In the genomic region with DNA sequence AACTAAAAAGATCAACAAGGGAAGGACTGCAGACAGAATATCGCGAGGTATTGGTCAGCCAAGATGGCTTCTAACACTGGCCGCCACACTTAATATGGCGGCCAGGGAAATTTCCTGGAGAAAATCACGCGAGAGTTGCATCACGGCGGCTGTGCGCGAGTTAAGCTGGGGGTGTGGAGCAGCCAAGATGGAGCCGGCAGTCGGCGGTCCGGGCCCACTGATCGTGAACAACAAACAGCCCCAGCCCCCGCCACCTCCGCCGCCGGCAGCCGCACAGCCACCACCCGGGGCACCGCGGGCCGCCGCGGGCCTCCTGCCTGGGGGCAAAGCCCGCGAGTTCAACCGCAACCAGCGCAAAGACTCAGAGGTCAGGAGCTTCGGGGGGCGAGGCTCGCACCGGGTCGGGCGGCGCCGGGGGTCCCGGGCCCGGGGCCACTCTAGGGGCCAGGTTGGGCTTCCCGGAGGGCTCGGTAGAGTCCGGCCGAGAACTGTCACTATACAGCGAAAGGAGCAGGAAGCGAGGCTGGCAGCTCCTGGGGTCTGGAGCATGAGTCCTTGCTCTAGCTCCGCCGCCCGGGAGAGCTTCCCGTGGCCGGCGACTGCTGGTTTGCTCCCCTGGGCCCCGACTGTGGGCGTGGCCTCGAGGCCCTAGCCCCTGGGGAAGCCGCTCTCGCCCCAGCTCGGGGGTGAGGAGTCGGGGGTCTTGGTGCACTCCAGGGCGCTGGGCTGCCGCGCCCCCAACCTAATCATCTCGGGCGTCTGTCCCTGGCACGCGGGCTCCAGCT, we compare ENCODE assay signal across 8 cellular contexts. TPM values are rescaled to one million over a fixed set of nuclear protein-coding genes. Genes with fewer than 3 reads are reported as not detected.
DNase-seq lines count a peak whose midpoint lies in the region; TF ChIP-seq lines count a peak whose summit lies in the region.

A gene with protein sequence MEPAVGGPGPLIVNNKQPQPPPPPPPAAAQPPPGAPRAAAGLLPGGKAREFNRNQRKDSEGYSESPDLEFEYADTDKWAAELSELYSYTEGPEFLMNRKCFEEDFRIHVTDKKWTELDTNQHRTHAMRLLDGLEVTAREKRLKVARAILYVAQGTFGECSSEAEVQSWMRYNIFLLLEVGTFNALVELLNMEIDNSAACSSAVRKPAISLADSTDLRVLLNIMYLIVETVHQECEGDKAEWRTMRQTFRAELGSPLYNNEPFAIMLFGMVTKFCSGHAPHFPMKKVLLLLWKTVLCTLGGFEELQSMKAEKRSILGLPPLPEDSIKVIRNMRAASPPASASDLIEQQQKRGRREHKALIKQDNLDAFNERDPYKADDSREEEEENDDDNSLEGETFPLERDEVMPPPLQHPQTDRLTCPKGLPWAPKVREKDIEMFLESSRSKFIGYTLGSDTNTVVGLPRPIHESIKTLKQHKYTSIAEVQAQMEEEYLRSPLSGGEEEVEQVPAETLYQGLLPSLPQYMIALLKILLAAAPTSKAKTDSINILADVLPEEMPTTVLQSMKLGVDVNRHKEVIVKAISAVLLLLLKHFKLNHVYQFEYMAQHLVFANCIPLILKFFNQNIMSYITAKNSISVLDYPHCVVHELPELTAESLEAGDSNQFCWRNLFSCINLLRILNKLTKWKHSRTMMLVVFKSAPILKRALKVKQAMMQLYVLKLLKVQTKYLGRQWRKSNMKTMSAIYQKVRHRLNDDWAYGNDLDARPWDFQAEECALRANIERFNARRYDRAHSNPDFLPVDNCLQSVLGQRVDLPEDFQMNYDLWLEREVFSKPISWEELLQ (plus strand): TSS at position 174 of the 785 bp plus-strand sequence. CDS start 14 bp downstream, at position 188.

- H3K9me3 Mint-ChIP-seq in activated naive CD4-positive, alpha-beta T cell treated with anti-CD3 and anti-CD28 coated beads for 36 hours: no peaks in the 10 kb centered on the region

- intact Hi-C loops in activated naive CD4-positive, alpha-beta T cell treated with anti-CD3 and anti-CD28 coated beads for 36 hours (cut with micrococcal nuclease): loop anchor here (1.0 to 5.0 kb wide), 10 partner anchors 30 to 1287 kb away; a partner anchor contains a TSS

- H3K4me1 Mint-ChIP-seq in activated naive CD4-positive, alpha-beta T cell treated with anti-CD3 and anti-CD28 coated beads for 36 hours (ENCODE audit: low read depth): peaks cover 51% of the 10 kb centered on the region

- H3K4me1 ChIP-seq in suprapubic skin: peaks cover 20% of the 10 kb centered on the region

- no peak for TF ChIP-seq EP300 in suprapubic skin (IDR thresholded peaks at IDR 0.05)

- peak within 1 kb of the TSS; percentile 95 for H3K4me3 ChIP-seq in suprapubic skin

- H3K36me3 Mint-ChIP-seq in activated naive CD4-positive, alpha-beta T cell treated with anti-CD3 and anti-CD28 coated beads for 36 hours (ENCODE audit: low read depth): peaks cover 8% of the 10 kb centered on the region

- H3K27me3 ChIP-seq in suprapubic skin: no peaks in the 10 kb centered on the region

- DNase-seq in GF-D8 (lab: John Stamatoyannopoulos, UW) (peak; percentile 94), HEK293T (ENCODE audit: extremely low spot score) (peak; percentile 96), NAMALWA (ENCODE audit: low spot score) (peak; percentile 98), SK-N-DZ (ENCODE audit: low spot score) (peak; percentile 95), germinal center (ENCODE audit: low spot score) (peak; percentile 89), nucleus accumbens (lab: John Stamatoyannopoulos, UW) (peak; percentile 20 to 92 (median 80)), suprapubic skin (ENCODE audit: low spot score in 2 of 2) (peak; percentile 95 to 96)
- peak; percentile 96 for DNase-seq in activated naive CD4-positive, alpha-beta T cell treated with anti-CD3 and anti-CD28 coated beads for 36 hours

- no peak for TF ChIP-seq CTCF in suprapubic skin (IDR thresholded peaks at IDR 0.05)

- H3K27ac ChIP-seq in suprapubic skin: peak within 1 kb of the TSS; percentile 90

- POLR2A ChIA-PET in HEK293T (lab: Yijun Ruan, JAX): interaction anchor here (0.7 to 2.2 kb wide), 23 partner anchors 10 to 414 kb away, joined by 3 to 18 read pairs (median 4); a partner anchor contains a TSS

- peak within 1 kb of the TSS; percentile 79 for H3K27ac Mint-ChIP-seq in activated naive CD4-positive, alpha-beta T cell treated with anti-CD3 and anti-CD28 coated beads for 36 hours

- under 1% methylated on average over 37 of the region's 66 CpGs for WGBS in suprapubic skin

- peak within 1 kb of the TSS; percentile 91 for H3K4me3 Mint-ChIP-seq in activated naive CD4-positive, alpha-beta T cell treated with anti-CD3 and anti-CD28 coated beads for 36 hours

- H3K36me3 ChIP-seq in suprapubic skin: peaks cover 22% of the 10 kb centered on the region

- peak in 1 of 2 donors; percentile 65 for TF ChIP-seq POLR2A in suprapubic skin (IDR thresholded peaks at IDR 0.05)

- H3K27me3 Mint-ChIP-seq in activated naive CD4-positive, alpha-beta T cell treated with anti-CD3 and anti-CD28 coated beads for 36 hours (ENCODE audit: low read depth): no peaks in the 10 kb centered on the region

- no peaks in the 10 kb centered on the region for H3K9me3 ChIP-seq in suprapubic skin

- CTCF ChIA-PET in HEK293T (lab: Yijun Ruan, JAX): interaction anchor here (0.6 to 2.0 kb wide), 5 partner anchors 18 to 68 kb away, joined by 3 to 6 read pairs (median 3); a partner anchor contains a TSS
- CTCF ChIA-PET in activated naive CD4-positive, alpha-beta T cell treated with anti-CD3 and anti-CD28 coated beads for 36 hours (lab: Charles Lee): interaction anchor here (0.8 to 4.5 kb wide), 9 partner anchors 10 to 258 kb away, joined by 3 to 33 read pairs (median 4); a partner anchor contains a TSS

TF ChIP-seq in HEK293T, 16 proteins besides CTCF, POLR2A, EP300 and RAD21:
- TF ChIP-seq, protein P1, sequence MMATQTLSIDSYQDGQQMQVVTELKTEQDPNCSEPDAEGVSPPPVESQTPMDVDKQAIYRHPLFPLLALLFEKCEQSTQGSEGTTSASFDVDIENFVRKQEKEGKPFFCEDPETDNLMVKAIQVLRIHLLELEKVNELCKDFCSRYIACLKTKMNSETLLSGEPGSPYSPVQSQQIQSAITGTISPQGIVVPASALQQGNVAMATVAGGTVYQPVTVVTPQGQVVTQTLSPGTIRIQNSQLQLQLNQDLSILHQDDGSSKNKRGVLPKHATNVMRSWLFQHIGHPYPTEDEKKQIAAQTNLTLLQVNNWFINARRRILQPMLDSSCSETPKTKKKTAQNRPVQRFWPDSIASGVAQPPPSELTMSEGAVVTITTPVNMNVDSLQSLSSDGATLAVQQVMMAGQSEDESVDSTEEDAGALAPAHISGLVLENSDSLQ (IDR thresholded peaks at IDR 0.05): no peak
- TF ChIP-seq TARDBP (IDR thresholded peaks at IDR 0.05) (no peak), L3MBTL2 (conservative IDR thresholded peaks at IDR 0.05) (peak; percentile 58), ELF4 (IDR thresholded peaks at IDR 0.05) (peak; percentile 42), NFRKB (IDR thresholded peaks at IDR 0.05) (0 out of 2 replicates have a peak, but pooled peaks have one; percentile 31), HDGF (IDR thresholded peaks at IDR 0.05; ENCODE audit: borderline replicate concordance) (no peak), BHLHE40 (IDR thresholded peaks at IDR 0.05; ENCODE audit: borderline replicate concordance) (no peak), LEF1 (IDR thresholded peaks at IDR 0.05; ENCODE audit: borderline replicate concordance) (no peak), FOXM1 (IDR thresholded peaks at IDR 0.05; ENCODE audit: borderline replicate concordance) (no peak), ARNT (IDR thresholded peaks at IDR 0.05) (no peak), CTBP1 (IDR thresholded peaks at IDR 0.05; ENCODE audit: borderline replicate concordance) (no peak), ZNF384 (IDR thresholded peaks at IDR 0.05) (no peak), SUZ12 (IDR thresholded peaks at IDR 0.05) (no peak), SP1 (IDR thresholded peaks at IDR 0.05) (peak; percentile 76; the same call in 1 of the 2 replicates)

RNA-seq across cellular contexts. Expression of the gene that starts here (rescaled TPM):
- polyA plus RNA-seq in SK-N-DZ (2014; cell fraction: cytosol; rRNA removed): 30.2 and 42.1 TPM in 2 replicates
- 125 and 160 TPM in 2 replicates for polyA plus RNA-seq in SK-N-DZ (2014; cell fraction: nucleus; rRNA removed)
- total RNA-seq in activated naive CD4-positive, alpha-beta T cell treated with anti-CD3 and anti-CD28 coated beads for 36 hours: 10 to 100 TPM; 20.7 to 22.8 TPM
- 10 to 100 TPM; 43.0 to 71.0 (median 57.6) TPM for total RNA-seq in suprapubic skin

Comparison
In these comparisons a context has a peak if more than half of its experiments do, and no peak if none do; other contexts are left out.
1. Peak in every context shown above with its lines: DNase-seq, H3K4me3 ChIP-seq and H3K27ac ChIP-seq.